ENCODE assay signal across 18 cellular contexts in genomic region chr3:152339881-152340505, GRCh38.
DNase-seq lines count a peak whose midpoint lies in the region; ATAC-seq and TF ChIP-seq lines count a peak whose summit lies in the region.
"Had no signal": no experiment of that assay in that cellular context is flagged by ENCODE, and none has a peak within 500 bp of the region (broad histone marks: within the 10 kb centered on the region; RNA-seq: fewer than 3 reads in every experiment).

No MANE protein-coding gene starts in this region.

- no peak overlapping the region for H3K4me3 ChIP-seq in effector memory CD4-positive, alpha-beta T cell (ENCODE audit: insufficient read depth, low read depth, low read length, poor library complexity, severe bottlenecking)
- H3K4me3 ChIP-seq in trophoblast cell (ENCODE audit: low read depth, low read length): no peak overlapping the region
- H3K4me3 ChIP-seq: BLaER1, body of pancreas, lung had no signal

- POLR2A ChIA-PET in activated CD4-positive, alpha-beta memory T cell treated with anti-CD3 and anti-CD28 coated beads, Interleukin-2, amount 10 ng/mL, durations not matched to agents 7 days and 5 days (lab: Charles Lee): no interaction called here
- POLR2A ChIA-PET in activated CD4-positive, alpha-beta memory T cell treated with anti-CD3 and anti-CD28 coated beads for 36 hours (lab: Charles Lee): interaction anchor here (1.0 kb wide), 1 partner anchor 140 kb away, joined by 3 read pairs; no protein-coding TSS in a partner anchor

- H2BK5ac ChIP-seq in trophoblast cell (ENCODE audit: low read depth, low read length, poor library complexity): no peak overlapping the region

- no peaks in the 10 kb centered on the region for H3K9me3 ChIP-seq in effector memory CD4-positive, alpha-beta T cell (ENCODE audit: control insufficient read depth, low read length)
- H3K9me3 ChIP-seq in trophoblast cell (ENCODE audit: insufficient read depth, low read depth, low read length): no peaks in the 10 kb centered on the region
- H3K9me3 ChIP-seq: BLaER1, body of pancreas had no signal

- no peak overlapping the region for H4K8ac ChIP-seq in trophoblast cell (ENCODE audit: low read depth, low read length)

- CTCF ChIA-PET in activated CD4-positive, alpha-beta memory T cell treated with anti-CD3 and anti-CD28 coated beads, Interleukin-2, amount 10 ng/mL, durations not matched to agents 7 days and 5 days (lab: Charles Lee): no interaction called here
- CTCF ChIA-PET in activated CD4-positive, alpha-beta memory T cell treated with anti-CD3 and anti-CD28 coated beads for 36 hours (lab: Charles Lee): no interaction called here

- H4K12ac ChIP-seq in trophoblast cell (ENCODE audit: low read depth, low read length): no peak overlapping the region

- TF ChIP-seq CTCF in foreskin keratinocyte (conservative IDR thresholded peaks at IDR 0.05): no peak

- H3K4ac ChIP-seq in trophoblast cell (ENCODE audit: low read depth, low read length): no peak overlapping the region

- no peak overlapping the region for H2AK5ac ChIP-seq in trophoblast cell (ENCODE audit: low read length)

- H3K27me3 ChIP-seq in effector memory CD4-positive, alpha-beta T cell (replicated peaks; ENCODE audit: control insufficient read depth, insufficient read depth, low read length, poor library complexity, severe bottlenecking): no peaks in the 10 kb centered on the region
- H3K27me3 ChIP-seq in trophoblast cell (ENCODE audit: insufficient read depth, low read length) (no peaks in the 10 kb centered on the region), foreskin keratinocyte (no peaks in the 10 kb centered on the region)
- H3K27me3 ChIP-seq: BLaER1, body of pancreas had no signal

- no peak overlapping the region for H3K18ac ChIP-seq in trophoblast cell (ENCODE audit: low read length)

- H2BK12ac ChIP-seq in trophoblast cell (ENCODE audit: low read length): no peak overlapping the region

- no peak for ATAC-seq in foreskin keratinocyte
- ATAC-seq: body of pancreas had no signal

- H3K14ac ChIP-seq in trophoblast cell (ENCODE audit: low read length): no peak overlapping the region

- no peaks in the 10 kb centered on the region for H3K9me3 Mint-ChIP-seq in activated CD4-positive, alpha-beta memory T cell treated with anti-CD3 and anti-CD28 coated beads, Interleukin-2, amount 10 ng/mL, durations not matched to agents 7 days and 5 days
- H3K9me3 Mint-ChIP-seq in activated CD4-positive, alpha-beta memory T cell treated with anti-CD3 and anti-CD28 coated beads for 36 hours: no peaks in the 10 kb centered on the region
- no peaks in the 10 kb centered on the region for H3K9me3 Mint-ChIP-seq in IgD-negative memory B cell
- H3K9me3 Mint-ChIP-seq: nephron had no signal

- peaks cover 36% of the 10 kb centered on the region for H3K4me1 Mint-ChIP-seq in activated CD4-positive, alpha-beta memory T cell treated with anti-CD3 and anti-CD28 coated beads, Interleukin-2, amount 10 ng/mL, durations not matched to agents 7 days and 5 days
- H3K4me1 Mint-ChIP-seq in activated CD4-positive, alpha-beta memory T cell treated with anti-CD3 and anti-CD28 coated beads for 36 hours (ENCODE audit: low read depth): peaks cover 68% of the 10 kb centered on the region
- peaks cover 36 to 50% (median 45%) of the 10 kb centered on the region in 3 donors for H3K4me1 Mint-ChIP-seq in IgD-negative memory B cell

- H3K4me3 Mint-ChIP-seq in activated CD4-positive, alpha-beta memory T cell treated with anti-CD3 and anti-CD28 coated beads, Interleukin-2, amount 10 ng/mL, durations not matched to agents 7 days and 5 days: no peak overlapping the region
- H3K4me3 Mint-ChIP-seq in activated CD4-positive, alpha-beta memory T cell treated with anti-CD3 and anti-CD28 coated beads for 36 hours: no peak overlapping the region
- H3K4me3 Mint-ChIP-seq in IgD-negative memory B cell: peak overlapping the region in 1 of 4 donors; percentile 17
- H3K4me3 Mint-ChIP-seq: nephron had no signal

- H3K27me3 Mint-ChIP-seq in activated CD4-positive, alpha-beta memory T cell treated with anti-CD3 and anti-CD28 coated beads, Interleukin-2, amount 10 ng/mL, durations not matched to agents 7 days and 5 days: no peaks in the 10 kb centered on the region
- H3K27me3 Mint-ChIP-seq in activated CD4-positive, alpha-beta memory T cell treated with anti-CD3 and anti-CD28 coated beads for 36 hours: no peaks in the 10 kb centered on the region
- H3K27me3 Mint-ChIP-seq in IgD-negative memory B cell: no peaks in the 10 kb centered on the region

- H3K27ac Mint-ChIP-seq in activated CD4-positive, alpha-beta memory T cell treated with anti-CD3 and anti-CD28 coated beads, Interleukin-2, amount 10 ng/mL, durations not matched to agents 7 days and 5 days: peak overlapping the region; percentile 16
- H3K27ac Mint-ChIP-seq in activated CD4-positive, alpha-beta memory T cell treated with anti-CD3 and anti-CD28 coated beads for 36 hours: no peak overlapping the region
- H3K27ac Mint-ChIP-seq in IgD-negative memory B cell: peak overlapping the region; percentile 27 to 49 (median 36)
- H3K27ac Mint-ChIP-seq: nephron had no signal

- H2BK120ac ChIP-seq in trophoblast cell (ENCODE audit: insufficient read depth, low read length, poor library complexity): no peak overlapping the region

- peaks cover 62% of the 10 kb centered on the region for H3K36me3 Mint-ChIP-seq in activated CD4-positive, alpha-beta memory T cell treated with anti-CD3 and anti-CD28 coated beads, Interleukin-2, amount 10 ng/mL, durations not matched to agents 7 days and 5 days (ENCODE audit: low read depth)
- peaks cover 32% of the 10 kb centered on the region for H3K36me3 Mint-ChIP-seq in activated CD4-positive, alpha-beta memory T cell treated with anti-CD3 and anti-CD28 coated beads for 36 hours
- H3K36me3 Mint-ChIP-seq in IgD-negative memory B cell: peaks cover 14% of the 10 kb centered on the region

- no peaks in the 10 kb centered on the region for H3K79me2 ChIP-seq in trophoblast cell (ENCODE audit: control insufficient read depth, insufficient read depth, low read length, poor library complexity)

- H3K9ac ChIP-seq in trophoblast cell (ENCODE audit: low read length): no peak overlapping the region
- H3K9ac ChIP-seq: BLaER1 had no signal

- intact Hi-C loops in activated CD4-positive, alpha-beta memory T cell treated with anti-CD3 and anti-CD28 coated beads for 36 hours (cut with micrococcal nuclease): loop anchor here (1.0 kb wide), 1 partner anchor 10 kb away; no protein-coding TSS in a partner anchor

- H4K91ac ChIP-seq in trophoblast cell (ENCODE audit: low read depth, low read length): no peak overlapping the region

- no peak for DNase-seq in activated CD4-positive, alpha-beta memory T cell treated with anti-CD3 and anti-CD28 coated beads, Interleukin-2, amount 10 ng/mL, durations not matched to agents 7 days and 5 days
- DNase-seq in activated CD4-positive, alpha-beta memory T cell treated with anti-CD3 and anti-CD28 coated beads for 36 hours: no peak
- no peak for DNase-seq in effector memory CD4-positive, alpha-beta T cell
- DNase-seq in trophoblast cell (peak; percentile 43 to 85), NCI-H526 treated with DMSO at 0.1 percent for 48 hours (lab: John Stamatoyannopoulos, UW) (no peak), NCI-H748 (lab: John Stamatoyannopoulos, UW; ENCODE audit: unreplicated experiment) (no peak), foreskin keratinocyte (no peak)
- DNase-seq: activated naive CD4-positive, alpha-beta T cell treated with Interleukin-2 at 50 U/mL for 16 hours; body of pancreas; HCEC 1CT; KBM-7; NCI-H1694 treated with DMSO at 0.1 percent for 48 hours; NCI-H345; stimulated activated CD4-positive, alpha-beta T cell treated with anti-CD3 and anti-CD28 coated beads, Interleukin-2, amount 100 ng/mL, for 48 hours had no signal

- WGBS in trophoblast cell (ENCODE audit: extremely low coverage, insufficient coverage, insufficient read length): no CpG with 5 or more reads among the region's 4 CpGs

- no peak overlapping the region for H3K23ac ChIP-seq in trophoblast cell (ENCODE audit: low read length)

- H3K4me2 ChIP-seq in trophoblast cell (ENCODE audit: low read length): no peak overlapping the region
- H3K4me2 ChIP-seq: BLaER1 had no signal

- peak overlapping the region; percentile 27 for H3K27ac ChIP-seq in effector memory CD4-positive, alpha-beta T cell (ENCODE audit: insufficient read depth, low read length, poor library complexity, severe bottlenecking)
- H3K27ac ChIP-seq in trophoblast cell (ENCODE audit: low read depth, low read length) (no peak overlapping the region), foreskin keratinocyte (no peak overlapping the region)
- H3K27ac ChIP-seq: BLaER1, body of pancreas had no signal

- H3K36me3 ChIP-seq in effector memory CD4-positive, alpha-beta T cell (ENCODE audit: control insufficient read depth, insufficient read depth, low read length): peaks cover 53% of the 10 kb centered on the region
- no peaks in the 10 kb centered on the region for H3K36me3 ChIP-seq in trophoblast cell (ENCODE audit: control insufficient read depth in 1 of 2, insufficient read depth in 2 of 2, low read length in 2 of 2)

- peaks cover 12% of the 10 kb centered on the region for H3K4me1 ChIP-seq in effector memory CD4-positive, alpha-beta T cell (ENCODE audit: control insufficient read depth, insufficient read depth, low read length, poor library complexity, severe bottlenecking)
- H3K4me1 ChIP-seq in trophoblast cell (ENCODE audit: control insufficient read depth in 1 of 2, insufficient read depth in 2 of 2, low read length in 2 of 2) (peaks cover 2% of the 10 kb centered on the region in 2 experiments), foreskin keratinocyte (no peaks in the 10 kb centered on the region)
- H3K4me1 ChIP-seq: body of pancreas had no signal

- H2AFZ ChIP-seq in trophoblast cell (ENCODE audit: insufficient read depth, low read length, poor library complexity): no peak overlapping the region

- no peaks in the 10 kb centered on the region for H3K79me1 ChIP-seq in trophoblast cell (ENCODE audit: low read length)

Comparison
In these comparisons a context has a peak if more than half of its experiments do, and no peak if none do; other contexts are left out.
1. DNase-seq: peak in trophoblast cell (2 of 2); none in activated CD4-positive, alpha-beta memory T cell treated with anti-CD3 and anti-CD28 coated beads, Interleukin-2, amount 10 ng/mL, durations not matched to agents 7 days and 5 days (single experiment), activated CD4-positive, alpha-beta memory T cell treated with anti-CD3 and anti-CD28 coated beads for 36 hours (single experiment), effector memory CD4-positive, alpha-beta T cell (0 of 3), NCI-H526 treated with DMSO at 0.1 percent for 48 hours (single experiment), NCI-H748 (single experiment) and foreskin keratinocyte (0 of 2).